19 cellular contexts compared by ENCODE assay signal in genomic region chr19:31002852-31003251, GRCh38.
DNase-seq lines count a peak whose midpoint lies in the region; ATAC-seq and TF ChIP-seq lines count a peak whose summit lies in the region.
"Had no signal": no experiment of that assay in that cellular context is flagged by ENCODE, and none has a peak within 500 bp of the region (broad histone marks: within the 10 kb centered on the region; RNA-seq: fewer than 3 reads in every experiment).

No MANE protein-coding gene starts in this region.

- no peak for TF ChIP-seq EP300 in SK-N-SH (IDR thresholded peaks at IDR 0.05; ENCODE audit: borderline replicate concordance in 1 of 2, low read depth in 1 of 2, low read length in 1 of 2)

- ATAC-seq in SK-N-SH treated with all-trans-retinoic acid at 6 μM for 48 hours (no peak), HG03520 (IDR thresholded peaks at IDR 0.05; ENCODE audit: unreplicated experiment) (no peak)

- peak; percentile 11 for DNase-seq in SK-N-SH
- peak in 4 of 7 donors; percentile 23 to 58 (median 36) for DNase-seq in adrenal gland
- DNase-seq in iPS-NIHi11 (ENCODE audit: low spot score), result peak; percentile 16
- no peak for DNase-seq in HPDE6-E6E7 (ENCODE audit: extremely low spot score)
- DNase-seq in NCI-H446 treated with DMSO at 0.1 percent for 48 hours (lab: John Stamatoyannopoulos, UW), result no peak
- DNase-seq in activated CD4-positive, alpha-beta T cell treated with anti-CD3 and anti-CD28 coated beads for 1 hour, result no peak
- DNase-seq: 8988T; Calu3; CD4-positive, CD25-positive, alpha-beta regulatory T cell; DMS79; GDM1; MG63; NCI-H1092 treated with DMSO at 0.1 percent for 48 hours; NCI-H1694; NCI-H446; SHP77 treated with DMSO at 0.1 percent for 48 hours had no signal

- peak; percentile 58 for TF ChIP-seq RAD21 in SK-N-SH (IDR thresholded peaks at IDR 0.05; ENCODE audit: low read length)

- H3K27ac ChIP-seq in SK-N-SH (ENCODE audit: low read depth in 2 of 2, low read length in 1 of 2) (no peak overlapping the region), adrenal gland (no peak overlapping the region)
- H3K27ac ChIP-seq: KMS-11 had no signal

- no peaks in the 10 kb centered on the region for H3K9me2 ChIP-seq in SK-N-SH

- H3K36me3 ChIP-seq in SK-N-SH (replicated peaks in 1 of 2; ENCODE audit: control insufficient read depth in 1 of 2, insufficient read depth in 2 of 2, low read length in 1 of 2), result no peaks in the 10 kb centered on the region
- no peaks in the 10 kb centered on the region for H3K36me3 ChIP-seq in adrenal gland (replicated peaks in 1 of 2)
- H3K36me3 ChIP-seq: MG63 had no signal

- WGBS in SK-N-SH (ENCODE audit: low lambda C conversion rate), result 31% methylated on average over 5 of the region's 7 CpGs
- 31 to 51% (median 40%) methylated on average over 3 to 7 of the region's 7 CpGs for WGBS in adrenal gland, 4 donors

- no peak overlapping the region for H3K4me2 ChIP-seq in SK-N-SH
- H3K4me2 ChIP-seq: KMS-11 had no signal

- no peak overlapping the region for H3K4me3 ChIP-seq in SK-N-SH (ENCODE audit: low read depth in 2 of 2, low read length in 1 of 2)
- no peak overlapping the region for H3K4me3 ChIP-seq in adrenal gland
- H3K4me3 ChIP-seq: MG63 had no signal

- no peaks in the 10 kb centered on the region for H3F3A ChIP-seq in SK-N-SH (replicated peaks; ENCODE audit: insufficient read depth)

- no peaks in the 10 kb centered on the region for H3K79me2 ChIP-seq in SK-N-SH (ENCODE audit: insufficient read depth)

- no peak overlapping the region for H2AFZ ChIP-seq in SK-N-SH (ENCODE audit: low read depth)

- CTCF ChIA-PET in SK-N-SH (lab: Yijun Ruan, JAX), result interaction anchor here (1.1 kb wide), 1 partner anchor 319 kb away, joined by 3 read pairs; no protein-coding TSS in a partner anchor

- H3K4me1 ChIP-seq in SK-N-SH (ENCODE audit: control insufficient read depth in 1 of 2, insufficient read depth in 2 of 2, low read depth in 1 of 2, low read length in 1 of 2) (peaks cover 0 to 7% of the 10 kb centered on the region in 2 experiments; a peak in 1 of 4 replicates), adrenal gland (replicated peaks in 1 of 2) (no peaks in the 10 kb centered on the region)

- intact Hi-C loops in adrenal gland (cut with DNase I), result no loop called here

- no peaks in the 10 kb centered on the region for H4K20me1 ChIP-seq in SK-N-SH (ENCODE audit: insufficient read depth)

- no peaks in the 10 kb centered on the region for H3K27me3 ChIP-seq in SK-N-SH (ENCODE audit: insufficient read depth)
- no peaks in the 10 kb centered on the region for H3K27me3 ChIP-seq in adrenal gland
- H3K27me3 ChIP-seq: MG63 had no signal

- TF ChIP-seq CTCF in SK-N-SH (IDR thresholded peaks at IDR 0.05) (no peak), adrenal gland (IDR thresholded peaks at IDR 0.05) (no peak)

- H3K9me3 ChIP-seq in SK-N-SH (no peaks in the 10 kb centered on the region), adrenal gland (replicated peaks in 1 of 3) (no peaks in the 10 kb centered on the region)
- H3K9me3 ChIP-seq: MG63 had no signal

- no peak overlapping the region for H3K9ac ChIP-seq in SK-N-SH
- H3K9ac ChIP-seq: KMS-11 had no signal

- no peak for TF ChIP-seq POLR2A in adrenal gland (IDR thresholded peaks at IDR 0.05)

- POLR2A ChIA-PET in SK-N-SH (lab: Yijun Ruan, JAX), result no interaction called here

TF ChIP-seq in SK-N-SH, 30 proteins besides CTCF, POLR2A, EP300 and RAD21 (continues in another document):
- TF ChIP-seq IRF3 (IDR thresholded peaks at IDR 0.05; ENCODE audit: low read depth, low read length) (no peak), RFX5 (IDR thresholded peaks at IDR 0.05; ENCODE audit: low read length) (no peak), SIN3A (IDR thresholded peaks at IDR 0.05; ENCODE audit: borderline replicate concordance, low read depth, low read length) (no peak), POLR2AphosphoS5 (IDR thresholded peaks at IDR 0.05; ENCODE audit: low read depth, low read length) (no peak), FOXJ3 (CRISPR knock-in tag; IDR thresholded peaks at IDR 0.05) (no peak), GATA2 (CRISPR knock-in tag; IDR thresholded peaks at IDR 0.05) (no peak), TEAD4 (IDR thresholded peaks at IDR 0.05; ENCODE audit: borderline replicate concordance, insufficient read depth) (no peak), SMC3 (IDR thresholded peaks at IDR 0.05; ENCODE audit: low read depth, low read length) (no peak), ZBTB33 (IDR thresholded peaks at IDR 0.05; ENCODE audit: borderline replicate concordance, low read depth) (no peak), NRF1 (IDR thresholded peaks at IDR 0.05; ENCODE audit: low read depth, low read length) (no peak), FOSL2 (IDR thresholded peaks at IDR 0.05; ENCODE audit: borderline replicate concordance, low read depth) (no peak), CHD2 (IDR thresholded peaks at IDR 0.05; ENCODE audit: low read length, partially characterized antibody) (no peak)

TF ChIP-seq in SK-N-SH treated with all-trans-retinoic acid at 6 μM for 48 hours, 23 proteins besides CTCF, POLR2A, EP300 and RAD21:
- TF ChIP-seq CREB5 (CRISPR knock-in tag; IDR thresholded peaks at IDR 0.05; ENCODE audit: low read depth), result no peak
- no peak for TF ChIP-seq ARNTL (CRISPR knock-in tag; IDR thresholded peaks at IDR 0.05; ENCODE audit: borderline replicate concordance, low read depth)
TF ChIP-seq in SK-N-SH treated with all-trans-retinoic acid at 6 μM for 48 hours: peak in this region for 0.

Comparison
In these comparisons a context has a peak if more than half of its experiments do, and no peak if none do; other contexts are left out.
1. DNase-seq: peak in SK-N-SH (single experiment), adrenal gland (4 of 7) and iPS-NIHi11 (single experiment); none in HPDE6-E6E7 (single experiment), NCI-H446 treated with DMSO at 0.1 percent for 48 hours (single experiment) and activated CD4-positive, alpha-beta T cell treated with anti-CD3 and anti-CD28 coated beads for 1 hour (single experiment).